In the genomic region with DNA sequence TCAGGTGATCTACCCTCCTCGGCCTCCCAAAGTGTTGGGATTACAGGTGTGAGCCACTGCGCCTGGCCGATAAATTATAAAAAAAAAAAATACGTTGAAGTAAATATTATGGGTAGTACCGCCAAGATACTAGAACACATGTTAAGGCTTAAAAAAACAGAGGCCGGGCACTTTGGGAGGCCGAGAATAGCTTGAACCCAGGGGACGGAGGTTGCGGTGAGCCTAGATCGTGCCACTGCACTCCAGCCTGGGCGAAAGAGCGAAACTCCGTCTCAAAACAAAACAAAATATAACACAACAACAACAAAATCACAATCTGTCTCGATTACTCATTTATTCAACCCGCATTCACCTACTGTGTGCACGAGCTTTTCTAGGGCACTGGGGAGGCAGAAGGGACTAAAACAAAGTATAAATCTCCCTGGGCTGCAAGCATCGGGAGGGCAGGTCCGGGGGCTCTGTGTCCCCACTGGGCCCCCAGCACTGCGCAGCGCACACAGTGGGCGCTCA, we compare ENCODE assay signal across 9 cellular contexts. TPM values are rescaled to one million over a fixed set of nuclear protein-coding genes. Genes with fewer than 3 reads are reported as not detected.
DNase-seq lines count a peak whose midpoint lies in the region; ATAC-seq and TF ChIP-seq lines count a peak whose summit lies in the region.
"Had no signal": no experiment of that assay in that cellular context is flagged by ENCODE, and none has a peak within 500 bp of the region (broad histone marks: within the 10 kb centered on the region; RNA-seq: fewer than 3 reads in every experiment).

No MANE protein-coding gene starts in this region.

- WGBS in heart left ventricle, 4 donors = 38 to 45% (median 40%) methylated on average over 19 to 21 of the region's 21 CpGs
- WGBS in mammary epithelial cell (ENCODE audit: low coverage, missing lambda C conversion rate) = 49% methylated on average over 18 of the region's 21 CpGs

- dilution Hi-C loops in mammary epithelial cell (cut with HindIII; ENCODE audit: low sequenced_read_pairs) = no loop called here

- intact Hi-C loops in heart left ventricle (cut with DNase I) (loop anchor here in 8 of 10 donors (1.0 to 10.0 kb wide), 9 partner anchors 7 to 333 kb away; a partner anchor contains a TSS), Right ventricle myocardium inferior (cut with DNase I) (loop anchor here (1.0 to 10.0 kb wide), 5 partner anchors 7 to 173 kb away; a partner anchor contains a TSS), mammary epithelial cell (cut with micrococcal nuclease) (loop anchor here (1.0 kb wide), 4 partner anchors 7 to 92 kb away; a partner anchor contains a TSS), vagina (cut with DNase I) (loop anchor here (10.0 kb wide), 1 partner anchor 93 kb away; a partner anchor contains a TSS)

- TF ChIP-seq POLR2A in heart left ventricle (IDR thresholded peaks at IDR 0.05) = no peak
- no peak for TF ChIP-seq POLR2A in vagina (IDR thresholded peaks at IDR 0.05)

- H3K27ac ChIP-seq in heart left ventricle = peak overlapping the region; percentile 96 to 100 (median 99)
- peak overlapping the region; percentile 85 for H3K27ac ChIP-seq in mammary epithelial cell (ENCODE audit: insufficient read depth, low read depth, low read length)
- peak overlapping the region; percentile 97 for H3K27ac ChIP-seq in vagina

- peak in 2 of 12 donors; percentile 9 to 19 for TF ChIP-seq CTCF in heart left ventricle (IDR thresholded peaks at IDR 0.05)
- TF ChIP-seq CTCF in mammary epithelial cell (conservative IDR thresholded peaks at IDR 0.05 in 1 of 2, IDR thresholded peaks at IDR 0.05 in 1 of 2; ENCODE audit: extremely low read depth in 1 of 2, insufficient read depth in 1 of 2, low read depth in 1 of 2, low read length in 2 of 2) = no peak
- no peak for TF ChIP-seq CTCF in vagina (IDR thresholded peaks at IDR 0.05)

- H3K4me1 ChIP-seq in heart left ventricle (peaks cover 2 to 41% (median 24%) of the 10 kb centered on the region in 12 donors), mammary epithelial cell (ENCODE audit: insufficient read depth, low read length) (peaks cover 12% of the 10 kb centered on the region), mononuclear cell (ENCODE audit: insufficient read depth, low read length) (peaks cover 31% of the 10 kb centered on the region), vagina (peaks cover 40% of the 10 kb centered on the region)

- DNase-seq in heart left ventricle (no peak), Right ventricle myocardium inferior (ENCODE audit: missing footprints) (no peak), mammary epithelial cell (no peak), vagina (ENCODE audit: extremely low spot score in 2 of 2) (no peak), SHP77 treated with DMSO at 0.1 percent for 48 hours (lab: John Stamatoyannopoulos, UW) (no peak), ACHN (no peak)

- CTCF ChIA-PET in mammary epithelial cell (lab: Charles Lee; ENCODE audit: low non-redundant PET) = no interaction called here

- H3K36me3 ChIP-seq in heart left ventricle = peaks cover 0 to 4% (median 0%) of the 10 kb centered on the region in 9 donors
- H3K36me3 ChIP-seq in mammary epithelial cell (ENCODE audit: insufficient read depth, low read length) = no peaks in the 10 kb centered on the region
- no peaks in the 10 kb centered on the region for H3K36me3 ChIP-seq in vagina

- BruUV-seq in mammary epithelial cell (replicated peaks; lab: Mats Ljungman, UMichigan) = no TSS peak

- H3K27me3 ChIP-seq in heart left ventricle = no peaks in the 10 kb centered on the region
- H3K27me3 ChIP-seq in mammary epithelial cell (ENCODE audit: insufficient read depth, low read length) = no peaks in the 10 kb centered on the region
- no peaks in the 10 kb centered on the region for H3K27me3 ChIP-seq in mononuclear cell (ENCODE audit: insufficient read depth, low read length)
- H3K27me3 ChIP-seq in vagina = no peaks in the 10 kb centered on the region

- H3K9me3 ChIP-seq in heart left ventricle = no peaks in the 10 kb centered on the region
- no peaks in the 10 kb centered on the region for H3K9me3 ChIP-seq in mammary epithelial cell (replicated peaks; ENCODE audit: insufficient read depth, low read length)
- no peaks in the 10 kb centered on the region for H3K9me3 ChIP-seq in mononuclear cell (ENCODE audit: low read depth, low read length)
- H3K9me3 ChIP-seq in vagina = no peaks in the 10 kb centered on the region

- H2AFZ ChIP-seq in mammary epithelial cell (ENCODE audit: low read depth, low read length) = peak overlapping the region; percentile 99

- peaks cover 46% of the 10 kb centered on the region for H3K79me2 ChIP-seq in mammary epithelial cell (ENCODE audit: insufficient read depth, low read length)

- H4K20me1 ChIP-seq in mammary epithelial cell (ENCODE audit: insufficient read depth, low read length) = no peaks in the 10 kb centered on the region

- ATAC-seq in heart left ventricle (no peak), Right ventricle myocardium inferior (no peak), HG02798 (IDR thresholded peaks at IDR 0.05; ENCODE audit: poor library complexity, unreplicated experiment) (no peak)

- peak overlapping the region; percentile 87 for H3K9ac ChIP-seq in mammary epithelial cell (ENCODE audit: insufficient read depth, low read length)

- in situ Hi-C loops in mammary epithelial cell (cut with MboI; ENCODE audit: low sequenced_read_pairs in 2 of 2) = loop anchor here in 1 of 2 donors (10.0 kb wide), 1 partner anchor 173 kb away; no protein-coding TSS in a partner anchor
- in situ Hi-C loops in ACHN (cut with HindIII; ENCODE audit: low pct_ligation_motif_present, low pct_unique_long_range_greater_than_20kb, low sequenced_read_pairs) = no loop called here

- peak overlapping the region; percentile 95 for H3K4me2 ChIP-seq in mammary epithelial cell (ENCODE audit: insufficient read depth, low read depth, low read length)

- peak overlapping the region; percentile 86 to 100 (median 98) for H3K4me3 ChIP-seq in heart left ventricle
- H3K4me3 ChIP-seq in mammary epithelial cell (replicated peaks in 1 of 3; ENCODE audit: insufficient read depth in 1 of 3, low read depth in 2 of 3, low read length in 3 of 3) = peak overlapping the region; percentile 92 to 99 (median 98)
- peak overlapping the region; percentile 89 for H3K4me3 ChIP-seq in mononuclear cell (ENCODE audit: low read length)
- peak overlapping the region; percentile 71 to 99 for H3K4me3 ChIP-seq in vagina

RNA-seq across cellular contexts. Expression of a gene that starts 1.3 kb away (rescaled TPM):
- total RNA-seq in heart left ventricle (10 to 100 TPM in 3 of 9 donors, 1 to 10 TPM in 6; 5.3 to 14.5 (median 8.7) TPM), Right ventricle myocardium inferior (8.8 TPM), mammary epithelial cell (10 to 100 TPM; 10.2 to 11.7 TPM), mononuclear cell (21.9 TPM), vagina (5.2 TPM)
- polyA plus RNA-seq in heart left ventricle (1 to 10 TPM; 7.2 to 7.6 TPM), mammary epithelial cell (0.63 TPM)
- polyA minus RNA-seq in mammary epithelial cell = 13.6 TPM

RNA-seq across cellular contexts. Expression of a gene that starts 34.7 kb away (rescaled TPM):
- total RNA-seq in heart left ventricle (1 to 10 TPM in 6 of 9 donors, under 1 TPM in 3; 0.63 to 3.8 (median 1.1) TPM), Right ventricle myocardium inferior (1.2 TPM), mammary epithelial cell (not detected), mononuclear cell (0.21 TPM), vagina (not detected)
- polyA plus RNA-seq in heart left ventricle (1 to 10 TPM in 1 of 2 donors, under 1 TPM in 1; 0.15 to 1.1 TPM), mammary epithelial cell (not detected)
- polyA minus RNA-seq in mammary epithelial cell = not detected
- total RNA-seq: HT1080 had no signal
